16 cellular contexts compared by ENCODE assay signal in the genomic region with DNA sequence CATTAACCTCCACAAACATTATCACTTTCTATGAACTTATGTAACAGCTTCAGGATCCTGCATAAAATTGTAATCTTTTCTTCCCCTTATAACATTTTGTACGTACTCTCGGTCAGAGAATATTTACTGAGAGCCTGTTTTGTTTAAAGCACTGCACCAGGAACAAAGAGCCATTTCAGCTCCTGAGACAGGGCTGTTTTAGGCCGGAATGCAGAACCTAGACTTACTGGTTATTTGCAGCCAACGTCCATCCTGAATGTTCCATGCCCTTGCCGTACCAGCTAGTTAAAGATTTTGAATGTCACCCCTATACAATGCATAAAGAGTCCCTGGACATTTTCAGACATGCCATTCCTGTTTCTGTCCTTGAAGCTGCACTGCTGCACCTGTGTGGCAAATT.
DNase-seq lines count a peak whose midpoint lies in the region; ATAC-seq and TF ChIP-seq lines count a peak whose summit lies in the region.
"Had no signal": no experiment of that assay in that cellular context is flagged by ENCODE, and none has a peak within 500 bp of the region (broad histone marks: within the 10 kb centered on the region; RNA-seq: fewer than 3 reads in every experiment).

No MANE protein-coding gene starts in this region.

- H2AFZ ChIP-seq in neuronal stem cell (ENCODE audit: low read length), result peak overlapping the region; percentile 57
- H2AFZ ChIP-seq: GM23338 had no signal

- H3K4me2 ChIP-seq in neuronal stem cell (ENCODE audit: insufficient read depth, low read length, poor library complexity, severe bottlenecking), result no peak overlapping the region
- H3K4me2 ChIP-seq: GM23338, KMS-11 had no signal

- H4K91ac ChIP-seq in neuronal stem cell (ENCODE audit: low read depth, low read length, poor library complexity), result no peak overlapping the region

- H4K8ac ChIP-seq in neuronal stem cell (ENCODE audit: low read depth, low read length), result no peak overlapping the region

- WGBS in neuronal stem cell (ENCODE audit: extremely low coverage in 2 of 2, insufficient read length in 2 of 2, insufficient replicate concordance in 1 of 2), 2 donors, result no CpG with 5 or more reads among the region's 5 CpGs

- DNase-seq in cardiac muscle cell (ENCODE audit: low read depth in 1 of 2, low spot score in 1 of 2), result peak in 1 of 2 donors; percentile 15
- DNase-seq in right atrium auricular region (ENCODE audit: low spot score), result no peak
- peak; percentile 12 for DNase-seq in globus pallidus (ENCODE audit: low spot score)
- no peak for DNase-seq in neuronal stem cell (ENCODE audit: low spot score)
- DNase-seq in AG08395 (ENCODE audit: low spot score), result no peak
- DNase-seq: GF-D8, NCI-H1048, NCI-H2107, NCI-H2227 treated with DMSO at 0.1 percent for 48 hours, NCI-H524, Right ventricle myocardium superior had no signal

- no peak overlapping the region for H3K18ac ChIP-seq in neuronal stem cell (ENCODE audit: low read length)

- H2AK5ac ChIP-seq in neuronal stem cell (ENCODE audit: low read depth, low read length), result no peak overlapping the region

- TF ChIP-seq CTCF in cardiac muscle cell (IDR thresholded peaks at IDR 0.05; ENCODE audit: low read depth, low read length) (no peak), right atrium auricular region (IDR thresholded peaks at IDR 0.05) (no peak)

- no peak overlapping the region for H2BK12ac ChIP-seq in neuronal stem cell (ENCODE audit: low read length)

- no peak overlapping the region for H2BK15ac ChIP-seq in neuronal stem cell (ENCODE audit: low read length)

- no peak overlapping the region for H2BK120ac ChIP-seq in neuronal stem cell (ENCODE audit: low read depth, low read length)

- H3K4me1 ChIP-seq in cardiac muscle cell (ENCODE audit: low read depth), result peaks cover 3% of the 10 kb centered on the region
- H3K4me1 ChIP-seq in right atrium auricular region, result no peaks in the 10 kb centered on the region
- H3K4me1 ChIP-seq in neuronal stem cell (ENCODE audit: control insufficient read depth in 2 of 2, insufficient read depth in 1 of 2, low read depth in 1 of 2, low read length in 2 of 2), result peaks cover 0 to 2% of the 10 kb centered on the region in 2 donors

- H3K9me3 ChIP-seq in cardiac muscle cell (ENCODE audit: low read depth) (no peaks in the 10 kb centered on the region), right atrium auricular region (no peaks in the 10 kb centered on the region), neuronal stem cell (replicated peaks in 1 of 2; ENCODE audit: control insufficient read depth in 2 of 2, insufficient read depth in 1 of 2, low read depth in 1 of 2, low read length in 2 of 2) (no peaks in the 10 kb centered on the region)

- H3K14ac ChIP-seq in neuronal stem cell (ENCODE audit: low read length), result no peak overlapping the region

- H3K27me3 ChIP-seq in cardiac muscle cell (no peaks in the 10 kb centered on the region), right atrium auricular region (no peaks in the 10 kb centered on the region), neuronal stem cell (ENCODE audit: control insufficient read depth in 3 of 3, insufficient read depth in 3 of 3, low read depth in 1 of 3, low read length in 3 of 3) (no peaks in the 10 kb centered on the region)

- H3K79me1 ChIP-seq in neuronal stem cell (ENCODE audit: low read depth, low read length), result no peaks in the 10 kb centered on the region

- H3K27ac ChIP-seq in cardiac muscle cell (peak overlapping the region; percentile 38), right atrium auricular region (no peak overlapping the region), neuronal stem cell (replicated peaks; ENCODE audit: low read length) (no peak overlapping the region)
- H3K27ac ChIP-seq: KMS-11 had no signal

- H3K23ac ChIP-seq in neuronal stem cell (ENCODE audit: low read depth, low read length, poor library complexity), result no peak overlapping the region

- ATAC-seq in HG03571 (IDR thresholded peaks at IDR 0.05; ENCODE audit: unreplicated experiment) (no peak), GM19324 (IDR thresholded peaks at IDR 0.05; ENCODE audit: low FRiP score, unreplicated experiment) (no peak), GM18873 (IDR thresholded peaks at IDR 0.05; ENCODE audit: low FRiP score, unreplicated experiment) (no peak)
- ATAC-seq: GM23338 had no signal

- H3K4me3 ChIP-seq in cardiac muscle cell (no peak overlapping the region), right atrium auricular region (no peak overlapping the region), neuronal stem cell (ENCODE audit: low read length in 2 of 2) (no peak overlapping the region)
- H3K4me3 ChIP-seq: GM23338 had no signal

- no peak overlapping the region for H2BK5ac ChIP-seq in neuronal stem cell (ENCODE audit: low read length)

- H3K4ac ChIP-seq in neuronal stem cell (ENCODE audit: low read length), result no peak overlapping the region

- H3K9ac ChIP-seq in neuronal stem cell (ENCODE audit: low read depth, low read length, poor library complexity), result no peak overlapping the region
- H3K9ac ChIP-seq: KMS-11 had no signal

- H3K36me3 ChIP-seq in cardiac muscle cell (no peaks in the 10 kb centered on the region), right atrium auricular region (no peaks in the 10 kb centered on the region), neuronal stem cell (replicated peaks in 1 of 2; ENCODE audit: control insufficient read depth in 2 of 2, insufficient read depth in 2 of 2, low read length in 2 of 2) (no peaks in the 10 kb centered on the region)
